ENCODE assay signal across 1 cellular context in the genomic region with DNA sequence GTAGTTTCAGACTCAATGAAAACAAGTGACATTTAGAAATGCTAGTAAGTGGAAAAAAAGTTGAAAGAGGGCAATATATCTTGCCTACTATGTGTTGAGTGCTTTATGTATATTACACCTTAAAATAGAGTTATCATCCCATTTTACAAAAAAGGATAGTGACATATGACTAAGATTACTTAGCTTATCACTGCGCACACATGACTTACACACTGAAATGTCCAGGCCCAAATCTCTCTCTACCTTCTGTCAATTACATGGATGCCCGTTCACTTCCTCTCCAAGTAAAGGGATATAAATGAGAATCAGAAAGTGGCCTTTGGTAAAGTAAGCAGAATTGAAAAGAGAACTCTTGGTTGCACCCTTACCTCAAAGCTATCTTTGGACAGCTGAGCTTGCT.
TF ChIP-seq lines count a peak whose summit lies in the region.

No MANE protein-coding gene starts in this region.

TF ChIP-seq in K562, 482 proteins besides CTCF, POLR2A, EP300 and RAD21 (continued from another document and continues in another):
- TF ChIP-seq, protein P1, sequence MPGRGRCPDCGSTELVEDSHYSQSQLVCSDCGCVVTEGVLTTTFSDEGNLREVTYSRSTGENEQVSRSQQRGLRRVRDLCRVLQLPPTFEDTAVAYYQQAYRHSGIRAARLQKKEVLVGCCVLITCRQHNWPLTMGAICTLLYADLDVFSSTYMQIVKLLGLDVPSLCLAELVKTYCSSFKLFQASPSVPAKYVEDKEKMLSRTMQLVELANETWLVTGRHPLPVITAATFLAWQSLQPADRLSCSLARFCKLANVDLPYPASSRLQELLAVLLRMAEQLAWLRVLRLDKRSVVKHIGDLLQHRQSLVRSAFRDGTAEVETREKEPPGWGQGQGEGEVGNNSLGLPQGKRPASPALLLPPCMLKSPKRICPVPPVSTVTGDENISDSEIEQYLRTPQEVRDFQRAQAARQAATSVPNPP (IDR thresholded peaks at IDR 0.05; ENCODE audit: borderline replicate concordance, insufficient read depth, insufficient read length): no peak
- TF ChIP-seq SIN3B (IDR thresholded peaks at IDR 0.05; ENCODE audit: low read depth) (no peak), CBX1 (IDR thresholded peaks at IDR 0.05; ENCODE audit: low read depth) (no peak), TCF7L2 (IDR thresholded peaks at IDR 0.05; ENCODE audit: low read depth, low read length) (no peak), TSHZ1 (CRISPR knock-in tag; IDR thresholded peaks at IDR 0.05) (no peak), RCOR1 (IDR thresholded peaks at IDR 0.05; ENCODE audit: borderline replicate concordance in 1 of 2, low read depth in 2 of 2, low read length in 2 of 2) (peak in 1 of 2 experiments; percentile 69; a peak in 2 of 4 replicates), PML (IDR thresholded peaks at IDR 0.05; ENCODE audit: low read length) (peak; percentile 51; the same call in 1 of the 2 replicates), TRIM24 (IDR thresholded peaks at IDR 0.05) (0 out of 4 replicates have a peak, but pooled peaks of 1 of the 2 experiments have one; percentile 42), ZNF583 (CRISPR knock-in tag; IDR thresholded peaks at IDR 0.05) (no peak), SREBF2 (CRISPR knock-in tag; IDR thresholded peaks at IDR 0.05) (no peak), MGA (IDR thresholded peaks at IDR 0.05) (no peak), MCM5 (IDR thresholded peaks at IDR 0.05; ENCODE audit: low read depth) (no peak), TAL1 (IDR thresholded peaks at IDR 0.05) (peak; percentile 81), PTBP1 (IDR thresholded peaks at IDR 0.05; ENCODE audit: low read depth, low read length) (no peak), PBX2 (CRISPR knock-in tag; IDR thresholded peaks at IDR 0.05; ENCODE audit: low read depth) (no peak), PBX2 (tag; conservative IDR thresholded peaks at IDR 0.05; ENCODE audit: low read depth) (peak; percentile 83), ZKSCAN3 (CRISPR knock-in tag; IDR thresholded peaks at IDR 0.05) (no peak), MEIS2 (IDR thresholded peaks at IDR 0.05; ENCODE audit: partially characterized antibody) (peak; percentile 90), NFXL1 (CRISPR knock-in tag; IDR thresholded peaks at IDR 0.05) (no peak), SRSF1 (IDR thresholded peaks at IDR 0.05; ENCODE audit: low read depth, low read length) (no peak), KDM1A (IDR thresholded peaks at IDR 0.05) (0 out of 4 replicates have a peak, but pooled peaks of 1 of the 2 experiments have one; percentile 15), NCOA2 (IDR thresholded peaks at IDR 0.05; ENCODE audit: partially characterized antibody in 2 of 2) (no peak)
- TF ChIP-seq, protein P2, sequence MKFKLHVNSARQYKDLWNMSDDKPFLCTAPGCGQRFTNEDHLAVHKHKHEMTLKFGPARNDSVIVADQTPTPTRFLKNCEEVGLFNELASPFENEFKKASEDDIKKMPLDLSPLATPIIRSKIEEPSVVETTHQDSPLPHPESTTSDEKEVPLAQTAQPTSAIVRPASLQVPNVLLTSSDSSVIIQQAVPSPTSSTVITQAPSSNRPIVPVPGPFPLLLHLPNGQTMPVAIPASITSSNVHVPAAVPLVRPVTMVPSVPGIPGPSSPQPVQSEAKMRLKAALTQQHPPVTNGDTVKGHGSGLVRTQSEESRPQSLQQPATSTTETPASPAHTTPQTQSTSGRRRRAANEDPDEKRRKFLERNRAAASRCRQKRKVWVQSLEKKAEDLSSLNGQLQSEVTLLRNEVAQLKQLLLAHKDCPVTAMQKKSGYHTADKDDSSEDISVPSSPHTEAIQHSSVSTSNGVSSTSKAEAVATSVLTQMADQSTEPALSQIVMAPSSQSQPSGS (CRISPR knock-in tag; IDR thresholded peaks at IDR 0.05): no peak
- TF ChIP-seq, protein P3, sequence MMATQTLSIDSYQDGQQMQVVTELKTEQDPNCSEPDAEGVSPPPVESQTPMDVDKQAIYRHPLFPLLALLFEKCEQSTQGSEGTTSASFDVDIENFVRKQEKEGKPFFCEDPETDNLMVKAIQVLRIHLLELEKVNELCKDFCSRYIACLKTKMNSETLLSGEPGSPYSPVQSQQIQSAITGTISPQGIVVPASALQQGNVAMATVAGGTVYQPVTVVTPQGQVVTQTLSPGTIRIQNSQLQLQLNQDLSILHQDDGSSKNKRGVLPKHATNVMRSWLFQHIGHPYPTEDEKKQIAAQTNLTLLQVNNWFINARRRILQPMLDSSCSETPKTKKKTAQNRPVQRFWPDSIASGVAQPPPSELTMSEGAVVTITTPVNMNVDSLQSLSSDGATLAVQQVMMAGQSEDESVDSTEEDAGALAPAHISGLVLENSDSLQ (IDR thresholded peaks at IDR 0.05): peak; percentile 39; the same call in 1 of the 2 replicates
- TF ChIP-seq, protein P4, sequence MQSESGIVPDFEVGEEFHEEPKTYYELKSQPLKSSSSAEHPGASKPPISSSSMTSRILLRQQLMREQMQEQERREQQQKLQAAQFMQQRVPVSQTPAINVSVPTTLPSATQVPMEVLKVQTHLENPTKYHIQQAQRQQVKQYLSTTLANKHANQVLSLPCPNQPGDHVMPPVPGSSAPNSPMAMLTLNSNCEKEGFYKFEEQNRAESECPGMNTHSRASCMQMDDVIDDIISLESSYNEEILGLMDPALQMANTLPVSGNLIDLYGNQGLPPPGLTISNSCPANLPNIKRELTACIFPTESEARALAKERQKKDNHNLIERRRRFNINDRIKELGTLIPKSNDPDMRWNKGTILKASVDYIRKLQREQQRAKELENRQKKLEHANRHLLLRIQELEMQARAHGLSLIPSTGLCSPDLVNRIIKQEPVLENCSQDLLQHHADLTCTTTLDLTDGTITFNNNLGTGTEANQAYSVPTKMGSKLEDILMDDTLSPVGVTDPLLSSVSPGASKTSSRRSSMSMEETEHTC (IDR thresholded peaks at IDR 0.05): peak; percentile 57; the same call in 1 of the 2 replicates
